ENCODE assay signal across 8 cellular contexts in genomic region chr1:23368562-23369334, GRCh38. TPM values are rescaled to one million over a fixed set of nuclear protein-coding genes. Genes with fewer than 3 reads are reported as not detected.
A peak's percentile ranks its signal among the peaks of the same experiment; 100 is the strongest.
DNase-seq lines count a peak whose midpoint lies in the region; ATAC-seq and TF ChIP-seq lines count a peak whose summit lies in the region.

No MANE protein-coding gene starts in this region.

- peaks cover 30% of the 10 kb centered on the region for H3K9me3 ChIP-seq in left ventricle myocardium inferior (replicated peaks)
- H3K9me3 ChIP-seq in psoas muscle = peaks cover 23% of the 10 kb centered on the region

- intact Hi-C loops in left ventricle myocardium inferior (cut with micrococcal nuclease) (no loop called here), psoas muscle (cut with DNase I) (loop anchor here (1.0 to 5.0 kb wide), 3 partner anchors 24 to 34 kb away; partner anchors contain the start of gene HNRNPR (in 2 of the 2))

- no peaks in the 10 kb centered on the region for H3K9me3 Mint-ChIP-seq in T-cell

- H3K27ac ChIP-seq in left ventricle myocardium inferior (replicated peaks) (peak overlapping the region; percentile 99), psoas muscle (peak overlapping the region; percentile 98), urinary bladder (ENCODE audit: low read depth) (peak overlapping the region; percentile 96)

- H3K4me3 Mint-ChIP-seq in T-cell = peak overlapping the region; percentile 94 to 99 (median 97)

- no peaks in the 10 kb centered on the region for H3K27me3 Mint-ChIP-seq in T-cell

- H3K4me3 ChIP-seq in left ventricle myocardium inferior (peak overlapping the region; percentile 88), psoas muscle (peak overlapping the region; percentile 89), urinary bladder (ENCODE audit: low read depth, low read length) (peak overlapping the region; percentile 72)

- CTCF ChIA-PET in T-cell (lab: Charles Lee) = interaction anchor here in 1 of 2 donors (0.6 to 1.7 kb wide), 7 partner anchors 18 to 323 kb away, joined by 3 to 17 read pairs (median 4); partner anchors contain the start of genes HNRNPR and RPL11

- POLR2A ChIA-PET in T-cell (lab: Charles Lee) = interaction anchor here (0.8 to 2.4 kb wide), 4 partner anchors 24 to 1275 kb away, joined by 3 to 9 read pairs (median 4); partner anchors contain the start of genes HNRNPR (in 2 of the 2) and SRRM1 (in 1 of the 2)

- DNase-seq in GM13976 (ENCODE audit: low spot score) (peak; percentile 92), NCI-H1417 treated with DMSO at 0.1 percent for 48 hours (lab: John Stamatoyannopoulos, UW) (peak; percentile 70), T-cell (peak; percentile 68 to 88 (median 81)), amniotic epithelial cell (ENCODE audit: low read depth) (peak; percentile 87), left ventricle myocardium inferior (peak; percentile 92), psoas muscle (peak; percentile 94 to 95)

- H3K36me3 ChIP-seq in left ventricle myocardium inferior (peaks cover 35% of the 10 kb centered on the region), psoas muscle (ENCODE audit: insufficient read depth in 1 of 2, low read depth in 1 of 2) (peaks cover 5 to 35% of the 10 kb centered on the region in 2 donors), urinary bladder (ENCODE audit: insufficient read depth) (no peaks in the 10 kb centered on the region)

- TF ChIP-seq CTCF in GM13976 (IDR thresholded peaks at IDR 0.05; ENCODE audit: borderline replicate concordance, control extremely low read depth, extremely low read depth, insufficient read depth, missing control alignments) (peak; percentile 8), left ventricle myocardium inferior (IDR thresholded peaks at IDR 0.05; ENCODE audit: borderline replicate concordance) (peak; percentile 25), psoas muscle (IDR thresholded peaks at IDR 0.05) (no peak)

- peak; percentile 69 for ATAC-seq in HG02798 (IDR thresholded peaks at IDR 0.05; ENCODE audit: poor library complexity, unreplicated experiment)
- ATAC-seq in T-cell (replicated peaks in 1 of 4) = peak; percentile 81 to 86 (median 83)
- peak; percentile 84 to 90 (median 88) for ATAC-seq in psoas muscle

- WGBS in psoas muscle, 3 donors = 0% methylated on average over 54 to 61 of the region's 61 CpGs
- WGBS in urinary bladder = under 1% methylated on average over 61 of the region's 61 CpGs

- H3K4me1 Mint-ChIP-seq in T-cell = peaks cover 30 to 40% (median 35%) of the 10 kb centered on the region in 3 donors

- H3K27me3 ChIP-seq in left ventricle myocardium inferior (ENCODE audit: low read depth) (no peaks in the 10 kb centered on the region), psoas muscle (ENCODE audit: insufficient read depth in 3 of 3, low read length in 2 of 3) (no peaks in the 10 kb centered on the region)

- peak overlapping the region; percentile 98 to 99 for H3K27ac Mint-ChIP-seq in T-cell

- in situ Hi-C loops in GM13976 (cut with MboI; ENCODE audit: low sequenced_read_pairs, unreplicated experiment) = no loop called here

- peaks cover 67% of the 10 kb centered on the region for H3K4me1 ChIP-seq in left ventricle myocardium inferior
- H3K4me1 ChIP-seq in psoas muscle = peaks cover 49% of the 10 kb centered on the region
- H3K4me1 ChIP-seq in urinary bladder (ENCODE audit: insufficient read depth) = no peaks in the 10 kb centered on the region

- peaks cover 19% of the 10 kb centered on the region for H3K36me3 Mint-ChIP-seq in T-cell

RNA-seq across cellular contexts. Expression of gene ZNF436, which starts 0.9 kb away (rescaled TPM):
- 1 to 10 TPM; 4.6 to 9.8 (median 9.3) TPM for total RNA-seq in T-cell
- 11.8 TPM for total RNA-seq in left ventricle myocardium inferior
- total RNA-seq in psoas muscle = 10 to 100 TPM in 1 of 4 donors, 1 to 10 TPM in 3; 6.8 to 11.5 (median 8.6) TPM
- polyA plus RNA-seq in psoas muscle = 1 to 10 TPM; 2.2 to 7.2 (median 3.1) TPM
- total RNA-seq in urinary bladder = 64.9 TPM
- polyA plus RNA-seq in urinary bladder = 11.3 TPM

RNA-seq across cellular contexts. Expression of gene HNRNPR, which starts 24.7 kb away (rescaled TPM):
- total RNA-seq in T-cell (100 to 1,000 TPM in 4 of 5 donors, 10 to 100 TPM in 1; 98.2 to 122 (median 109) TPM), left ventricle myocardium inferior (54.6 TPM), psoas muscle (10 to 100 TPM; 39.8 to 81.0 (median 71.4) TPM), urinary bladder (181 TPM)
- polyA plus RNA-seq in psoas muscle (100 to 1,000 TPM in 1 of 3 donors, 10 to 100 TPM in 2; 46.3 to 107 (median 94.0) TPM), urinary bladder (88.5 TPM)

RNA-seq across cellular contexts. Expression of gene TCEA3, which starts 55.8 kb away (rescaled TPM):
- 10 to 100 TPM; 16.1 to 39.9 (median 32.4) TPM for total RNA-seq in T-cell
- total RNA-seq in left ventricle myocardium inferior = 78.6 TPM
- 100 to 1,000 TPM; 140 to 200 (median 170) TPM for total RNA-seq in psoas muscle
- polyA plus RNA-seq in psoas muscle = 100 to 1,000 TPM in 2 of 3 donors, 10 to 100 TPM in 1; 70.2 to 301 (median 195) TPM
- total RNA-seq in urinary bladder = 44.8 TPM
- polyA plus RNA-seq in urinary bladder = 28.5 TPM

Comparison
In these comparisons a context has a peak if more than half of its experiments do, and no peak if none do; other contexts are left out.
1. Peak in every context shown above with its lines: DNase-seq, ATAC-seq, H3K4me3 ChIP-seq and H3K27ac ChIP-seq.